In genomic region chr11:101476186-101476585, GRCh38 we compare ENCODE assay signal across 24 cellular contexts.
A peak's percentile ranks its signal among the peaks of the same experiment; 100 is the strongest.
DNase-seq lines count a peak whose midpoint lies in the region; ATAC-seq lines count a peak whose summit lies in the region.
"Had no signal": no experiment of that assay in that cellular context is flagged by ENCODE, and none has a peak within 500 bp of the region (broad histone marks: within the 10 kb centered on the region; RNA-seq: fewer than 3 reads in every experiment).

No MANE protein-coding gene starts in this region.

- no peak overlapping the region for H3K4me2 ChIP-seq in mesenchymal stem cell (ENCODE audit: low read length, poor library complexity, severe bottlenecking)
- no peak overlapping the region for H3K4me2 ChIP-seq in trophoblast cell (ENCODE audit: low read length)
- H3K4me2 ChIP-seq: BLaER1 had no signal

- no peak overlapping the region for H3K9ac ChIP-seq in mesenchymal stem cell (ENCODE audit: low read length)
- H3K9ac ChIP-seq in trophoblast cell (ENCODE audit: low read length): no peak overlapping the region
- H3K9ac ChIP-seq: BLaER1 had no signal

- H3K27ac ChIP-seq in mesenchymal stem cell (ENCODE audit: low read length, poor library complexity, severe bottlenecking): no peak overlapping the region
- H3K27ac ChIP-seq in trophoblast cell (ENCODE audit: low read depth, low read length): no peak overlapping the region
- H3K27ac ChIP-seq: BLaER1 had no signal

- peak; percentile 65 for DNase-seq in NCI-H460 (ENCODE audit: extremely low read depth, low read depth)
- no peak for DNase-seq in mesenchymal stem cell
- DNase-seq in trophoblast cell: peak; percentile 12 to 71
- DNase-seq in NCI-H526 treated with DMSO at 0.1 percent for 48 hours (lab: John Stamatoyannopoulos, UW): no peak
- no peak for DNase-seq in ureter (ENCODE audit: low spot score)
- DNase-seq: 8988T; ACHN; BE2C; C1 segment of cervical spinal cord; CD4-positive, alpha-beta memory T cell; CD4-positive, CD25-positive, alpha-beta regulatory T cell; CD8-positive, alpha-beta memory T cell; COR-L47; DMS 273 treated with DMSO at 0.1 percent for 48 hours; DMS153; DMS53; DMS79; DND-41; EL; GDM1 had no signal

- H2BK5ac ChIP-seq in mesenchymal stem cell (ENCODE audit: low read depth, low read length, poor library complexity, severe bottlenecking) (no peak overlapping the region), trophoblast cell (ENCODE audit: low read depth, low read length, poor library complexity) (no peak overlapping the region)

- H3K23ac ChIP-seq in mesenchymal stem cell (ENCODE audit: low read length in 2 of 2) (no peak overlapping the region), trophoblast cell (ENCODE audit: low read length) (no peak overlapping the region)

- no peak overlapping the region for H2BK12ac ChIP-seq in mesenchymal stem cell (ENCODE audit: low read length in 2 of 2)
- H2BK12ac ChIP-seq in trophoblast cell (ENCODE audit: low read length): no peak overlapping the region

- H2BK120ac ChIP-seq in mesenchymal stem cell (ENCODE audit: low read depth, low read length) (no peak overlapping the region), trophoblast cell (ENCODE audit: insufficient read depth, low read length, poor library complexity) (no peak overlapping the region)

- H2AK5ac ChIP-seq in mesenchymal stem cell (ENCODE audit: low read length, severe bottlenecking) (no peak overlapping the region), trophoblast cell (ENCODE audit: low read length) (no peak overlapping the region)

- H3K4me1 ChIP-seq in mesenchymal stem cell (ENCODE audit: control insufficient read depth, insufficient read depth, low read depth, low read length) (no peaks in the 10 kb centered on the region), trophoblast cell (ENCODE audit: control insufficient read depth in 1 of 2, insufficient read depth in 2 of 2, low read length in 2 of 2) (peaks cover 5% of the 10 kb centered on the region in 2 experiments)
- H3K4me1 ChIP-seq: BE2C, BLaER1 had no signal

- H4K12ac ChIP-seq in trophoblast cell (ENCODE audit: low read depth, low read length): no peak overlapping the region

- H2AFZ ChIP-seq in mesenchymal stem cell (ENCODE audit: low read depth, low read length) (peak overlapping the region; percentile 14), trophoblast cell (ENCODE audit: insufficient read depth, low read length, poor library complexity) (no peak overlapping the region)

- H3K14ac ChIP-seq in mesenchymal stem cell (ENCODE audit: low read length in 2 of 2): no peak overlapping the region
- no peak overlapping the region for H3K14ac ChIP-seq in trophoblast cell (ENCODE audit: low read length)

- H3K79me1 ChIP-seq in mesenchymal stem cell (replicated peaks; ENCODE audit: low read length, poor library complexity, severe bottlenecking) (no peaks in the 10 kb centered on the region), trophoblast cell (ENCODE audit: low read length) (peaks cover 3% of the 10 kb centered on the region)

- H3K4ac ChIP-seq in mesenchymal stem cell (ENCODE audit: low read depth in 1 of 2, low read length in 2 of 2): no peak overlapping the region
- H3K4ac ChIP-seq in trophoblast cell (ENCODE audit: low read depth, low read length): no peak overlapping the region

- no peak overlapping the region for H4K8ac ChIP-seq in mesenchymal stem cell (ENCODE audit: low read length)
- no peak overlapping the region for H4K8ac ChIP-seq in trophoblast cell (ENCODE audit: low read depth, low read length)

- H3K4me3 ChIP-seq in mesenchymal stem cell (ENCODE audit: insufficient read depth in 1 of 2, low read depth in 1 of 2, low read length in 2 of 2) (no peak overlapping the region), trophoblast cell (ENCODE audit: low read depth, low read length) (no peak overlapping the region)
- H3K4me3 ChIP-seq: BLaER1, GM12878 had no signal

- H3K18ac ChIP-seq in mesenchymal stem cell (ENCODE audit: low read depth in 1 of 2, low read length in 2 of 2) (no peak overlapping the region), trophoblast cell (ENCODE audit: low read length) (no peak overlapping the region)

- no peak overlapping the region for H4K91ac ChIP-seq in mesenchymal stem cell (ENCODE audit: low read length)
- H4K91ac ChIP-seq in trophoblast cell (ENCODE audit: low read depth, low read length): no peak overlapping the region

- H3K9me3 ChIP-seq in mesenchymal stem cell (ENCODE audit: control insufficient read depth, low read length): no peaks in the 10 kb centered on the region
- no peaks in the 10 kb centered on the region for H3K9me3 ChIP-seq in trophoblast cell (ENCODE audit: insufficient read depth, low read depth, low read length)
- H3K9me3 ChIP-seq: BE2C, BLaER1 had no signal

- no peaks in the 10 kb centered on the region for H3K36me3 ChIP-seq in mesenchymal stem cell (ENCODE audit: control insufficient read depth in 1 of 2, insufficient read depth in 2 of 2, low read depth in 1 of 2, low read length in 2 of 2)
- no peaks in the 10 kb centered on the region for H3K36me3 ChIP-seq in trophoblast cell (ENCODE audit: control insufficient read depth in 1 of 2, insufficient read depth in 2 of 2, low read length in 2 of 2)
- H3K36me3 ChIP-seq: BE2C, BLaER1 had no signal

- no peaks in the 10 kb centered on the region for H3K27me3 ChIP-seq in mesenchymal stem cell (ENCODE audit: control insufficient read depth in 1 of 2, insufficient read depth in 1 of 2, low read length in 2 of 2)
- H3K27me3 ChIP-seq in trophoblast cell (ENCODE audit: insufficient read depth, low read length): no peaks in the 10 kb centered on the region
- H3K27me3 ChIP-seq: BE2C, BLaER1 had no signal

- no peaks in the 10 kb centered on the region for H3K79me2 ChIP-seq in trophoblast cell (ENCODE audit: control insufficient read depth, insufficient read depth, low read length, poor library complexity)

- ATAC-seq in GM21447 (IDR thresholded peaks at IDR 0.05; ENCODE audit: unreplicated experiment) (no peak), HG03025 (IDR thresholded peaks at IDR 0.05; ENCODE audit: low FRiP score, unreplicated experiment) (no peak)
- ATAC-seq: GM12878 had no signal

- H2BK15ac ChIP-seq in mesenchymal stem cell (ENCODE audit: low read depth, poor library complexity, severe bottlenecking): no peak overlapping the region

- 94% methylated on average over 6 of the region's 6 CpGs for WGBS in mesenchymal stem cell
- WGBS in trophoblast cell (ENCODE audit: extremely low coverage, insufficient coverage, insufficient read length): no CpG with 5 or more reads among the region's 6 CpGs

Comparison
In these comparisons a context has a peak if more than half of its experiments do, and no peak if none do; other contexts are left out.
1. DNase-seq: peak in NCI-H460 (single experiment) and trophoblast cell (2 of 2); none in mesenchymal stem cell (single experiment), NCI-H526 treated with DMSO at 0.1 percent for 48 hours (single experiment) and ureter (single experiment).